In genomic region chr17:13337171-13337570, GRCh38 we compare ENCODE assay signal across 1 cellular context.
TF ChIP-seq lines count a peak whose summit lies in the region.

No MANE protein-coding gene starts in this region.

TF ChIP-seq in H1, 55 proteins besides CTCF, POLR2A, EP300 and RAD21:
- TF ChIP-seq EZH2 (IDR thresholded peaks at IDR 0.05; ENCODE audit: low read depth, low read length, severe bottlenecking) (no peak), GTF2F1 (IDR thresholded peaks at IDR 0.05; ENCODE audit: borderline replicate concordance, low read depth, low read length) (no peak), CTBP2 (IDR thresholded peaks at IDR 0.05; ENCODE audit: borderline replicate concordance, insufficient read depth, insufficient read length, low read length) (no peak), SP2 (IDR thresholded peaks at IDR 0.05; ENCODE audit: low read length) (no peak), CREB1 (IDR thresholded peaks at IDR 0.05) (no peak), TBP (IDR thresholded peaks at IDR 0.05; ENCODE audit: low read depth, low read length) (no peak), RBBP5 (IDR thresholded peaks at IDR 0.05; ENCODE audit: borderline replicate concordance, low read depth, low read length) (no peak), HDAC2 (IDR thresholded peaks at IDR 0.05; ENCODE audit: borderline replicate concordance in 1 of 2, low read depth in 2 of 2, low read length in 2 of 2) (no peak), KDM4A (IDR thresholded peaks at IDR 0.05; ENCODE audit: low read depth, low read length, severe bottlenecking) (no peak), CHD7 (IDR thresholded peaks at IDR 0.05; ENCODE audit: insufficient replicate concordance, low read length) (no peak), BRCA1 (IDR thresholded peaks at IDR 0.05; ENCODE audit: low read depth, low read length) (no peak), SRF (IDR thresholded peaks at IDR 0.05; ENCODE audit: low read depth, low read length) (no peak)
